ENCODE assay signal across 24 cellular contexts in genomic region chr1:196493881-196494280, GRCh38.
"Had no signal": no experiment of that assay in that cellular context is flagged by ENCODE, and none has a peak within 500 bp of the region (broad histone marks: within the 10 kb centered on the region; RNA-seq: fewer than 3 reads in every experiment).

No MANE protein-coding gene starts in this region.

- ATAC-seq: effector memory CD8-positive, alpha-beta T cell; esophagus mucosa; gastrocnemius medialis; heart right ventricle; left cardiac atrium; left lung; left ventricle myocardium superior; lower lobe of right lung had no signal

- H3K36me3 ChIP-seq: colonic mucosa, esophagus squamous epithelium, gastrocnemius medialis, heart right ventricle, left lung, lower lobe of right lung had no signal

- H3K4me1 ChIP-seq: colonic mucosa, esophagus squamous epithelium, gastrocnemius medialis, heart right ventricle, left lung, lower lobe of right lung had no signal

- H3K9me3 ChIP-seq: colonic mucosa, esophagus squamous epithelium, gastrocnemius medialis, left lung, lower lobe of right lung had no signal

- DNase-seq: colonic mucosa; cortex of kidney; effector CD8-positive, alpha-beta T cell; effector memory CD8-positive, alpha-beta T cell; erythroblast; esophagus squamous epithelium; foreskin fibroblast; foreskin melanocyte; gastrocnemius medialis; glutamatergic neuron; head of caudate nucleus; heart right ventricle; hippocampal formation; left cardiac atrium; left lung; left ventricle myocardium superior; lower lobe of right lung; mesenchymal stem cell; midbrain had no signal

- FAIRE-seq: endometrium, islet of Langerhans, keratinocyte had no signal

- H3K4me3 ChIP-seq: colonic mucosa, esophagus squamous epithelium, gastrocnemius medialis, heart right ventricle, left lung, lower lobe of right lung had no signal

- H3K27ac ChIP-seq: colonic mucosa, epithelial cell of prostate, esophagus squamous epithelium, gastrocnemius medialis, heart right ventricle, left lung, lower lobe of right lung had no signal

- H3K27me3 ChIP-seq: colonic mucosa, esophagus squamous epithelium, gastrocnemius medialis, heart right ventricle, left lung had no signal
